In the genomic region with DNA sequence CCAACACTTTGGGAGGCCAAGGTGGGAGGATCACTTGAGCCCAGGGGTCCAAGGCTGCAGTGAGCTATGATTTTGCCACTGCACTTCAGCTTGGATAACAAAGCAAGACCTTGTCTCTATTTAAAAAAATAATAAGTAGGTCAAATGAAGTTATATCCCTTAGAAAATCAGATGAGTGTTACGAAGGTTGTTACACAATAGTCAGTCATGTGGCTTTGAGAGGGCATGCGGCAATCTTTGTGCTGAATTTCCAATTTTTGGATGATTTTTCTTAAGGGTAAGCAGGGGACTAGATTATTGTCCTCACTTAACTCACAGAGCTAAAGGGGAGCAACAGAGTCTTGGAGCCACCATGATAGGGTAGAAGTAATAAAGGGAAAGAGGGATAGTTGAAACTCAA, we compare ENCODE assay signal across 34 cellular contexts.
"Had no signal": no experiment of that assay in that cellular context is flagged by ENCODE, and none has a peak within 500 bp of the region (broad histone marks: within the 10 kb centered on the region; RNA-seq: fewer than 3 reads in every experiment).

No MANE protein-coding gene starts in this region.

- H3K4me1 Mint-ChIP-seq: activated naive CD4-positive, alpha-beta T cell treated with anti-CD3 and anti-CD28 coated beads, Interleukin-2, amount 10 ng/mL, durations not matched to agents 7 days and 5 days; activated naive CD8-positive, alpha-beta T cell treated with anti-CD3 and anti-CD28 coated beads, Interleukin-2, amount 10 ng/mL, durations not matched to agents 7 days and 5 days; stimulated activated memory B cell treated with anti-CD40 and anti-IgM and Interleukin-4, amounts not matched to agents 10 μg/mL and 1 μg/mL and 100 μg/mL, for 72 hours had no signal

- ATAC-seq: esophagus mucosa; gastroesophageal sphincter; left colon; sciatic nerve; stimulated activated memory B cell treated with anti-CD40 and anti-IgM and Interleukin-4, amounts not matched to agents 10 μg/mL and 1 μg/mL and 100 μg/mL, for 72 hours had no signal

- H3K36me3 Mint-ChIP-seq: activated naive CD4-positive, alpha-beta T cell treated with anti-CD3 and anti-CD28 coated beads, Interleukin-2, amount 10 ng/mL, durations not matched to agents 7 days and 5 days; mesothelial cell of epicardium had no signal

- H3K9me3 ChIP-seq: gastroesophageal sphincter, neutrophil, stomach, thyroid gland, upper lobe of left lung, vagina had no signal

- H3K27ac ChIP-seq: gastroesophageal sphincter, neutrophil, stomach, thyroid gland, upper lobe of left lung, vagina, VCaP had no signal

- H3K4me3 ChIP-seq: gastroesophageal sphincter, stomach, thyroid gland, upper lobe of left lung, vagina had no signal

- H3K27me3 Mint-ChIP-seq: activated naive CD8-positive, alpha-beta T cell treated with anti-CD3 and anti-CD28 coated beads, Interleukin-2, amount 10 ng/mL, durations not matched to agents 7 days and 5 days; dendritic cell treated with granulocyte-macrophage colony-stimulating factor and Interleukin-4, amounts not matched to agents 40 ng/mL and 50 ng/mL, for 4 days; progenitor cell of endocrine pancreas; stimulated activated memory B cell treated with anti-CD40 and anti-IgM and Interleukin-4, amounts not matched to agents 10 μg/mL and 1 μg/mL and 100 μg/mL, for 72 hours had no signal

- H3K36me3 ChIP-seq: gastroesophageal sphincter, neutrophil, stomach, thyroid gland, upper lobe of left lung, vagina had no signal

- FAIRE-seq: kidney, small intestine, TTC549 had no signal

- H3K27ac Mint-ChIP-seq: activated naive CD4-positive, alpha-beta T cell treated with anti-CD3 and anti-CD28 coated beads, Interleukin-2, amount 10 ng/mL, durations not matched to agents 7 days and 5 days; activated naive CD8-positive, alpha-beta T cell treated with anti-CD3 and anti-CD28 coated beads, Interleukin-2, amount 10 ng/mL, durations not matched to agents 7 days and 5 days; activated T-helper 1 cell treated with anti-CD3 and anti-CD28 coated beads, Interleukin-12 subunit alpha, Interleukin-12 subunit beta, Interleukin-2, Interleukin-4 antibody, amounts not matched to agents 30 ng/mL and 10 ng/mL and 1 ng/mL, durations not matched to agents 14 hours and 24 hours and 36 hours; dendritic cell treated with granulocyte-macrophage colony-stimulating factor and Interleukin-4, amounts not matched to agents 40 ng/mL and 50 ng/mL, for 4 days; endodermal cell; mesothelial cell of epicardium; naive B cell; nephron progenitor cell; progenitor cell of endocrine pancreas; stimulated activated memory B cell treated with anti-CD40 and anti-IgM and Interleukin-4, amounts not matched to agents 10 μg/mL and 1 μg/mL and 100 μg/mL, for 72 hours had no signal

- H3K4me1 ChIP-seq: vagina had no signal

- DNase-seq: activated CD4-positive, alpha-beta T cell treated with anti-CD3 and anti-CD28 coated beads for 4 hours; activated CD4-positive, alpha-beta T cell treated with anti-CD3 and anti-CD28 coated beads, Interleukin-2, amount 50 U/mL, for 48 hours; activated CD8-positive, alpha-beta memory T cell treated with anti-CD3 and anti-CD28 coated beads for 24 hours; activated effector memory CD4-positive, alpha-beta T cell treated with anti-CD3 and anti-CD28 coated beads, Interleukin-2, amount 50 U/mL, for 16 hours; activated naive CD4-positive, alpha-beta T cell treated with anti-CD3 and anti-CD28 coated beads, Interleukin-2, amount 10 ng/mL, durations not matched to agents 7 days and 5 days; activated naive CD8-positive, alpha-beta T cell treated with anti-CD3 and anti-CD28 coated beads, Interleukin-2, amount 10 ng/mL, durations not matched to agents 7 days and 5 days; activated T-cell treated with anti-CD3 and anti-CD28 coated beads, Interleukin-2, amount 50 U/mL, for 1 hour; amygdala; central memory CD4-positive, alpha-beta T cell; endodermal cell; hippocampal formation; kidney; left colon; naive B cell; nephron progenitor cell; retina; small intestine; stimulated activated CD4-positive, alpha-beta T cell treated with anti-CD3 and anti-CD28 coated beads, Interleukin-4, amount 100 ng/mL, for 4 hours; stimulated activated CD8-positive, alpha-beta memory T cell treated with anti-CD3 and anti-CD28 coated beads, Interleukin-4, amount 100 ng/mL, for 48 hours; stomach; thyroid gland; upper lobe of left lung had no signal

- H3K27me3 ChIP-seq: gastroesophageal sphincter, neutrophil, stomach, thyroid gland, upper lobe of left lung, vagina had no signal

- H3K4me3 Mint-ChIP-seq: activated naive CD4-positive, alpha-beta T cell treated with anti-CD3 and anti-CD28 coated beads, Interleukin-2, amount 10 ng/mL, durations not matched to agents 7 days and 5 days; activated naive CD8-positive, alpha-beta T cell treated with anti-CD3 and anti-CD28 coated beads, Interleukin-2, amount 10 ng/mL, durations not matched to agents 7 days and 5 days; activated T-helper 1 cell treated with anti-CD3 and anti-CD28 coated beads, Interleukin-12 subunit alpha, Interleukin-12 subunit beta, Interleukin-2, Interleukin-4 antibody, amounts not matched to agents 30 ng/mL and 10 ng/mL and 1 ng/mL, durations not matched to agents 14 hours and 24 hours and 36 hours; dendritic cell treated with granulocyte-macrophage colony-stimulating factor and Interleukin-4, amounts not matched to agents 40 ng/mL and 50 ng/mL, for 4 days; endodermal cell; mesothelial cell of epicardium; naive B cell; nephron progenitor cell; stimulated activated memory B cell treated with anti-CD40 and anti-IgM and Interleukin-4, amounts not matched to agents 10 μg/mL and 1 μg/mL and 100 μg/mL, for 72 hours had no signal
